In genomic region chr6:53268858-53269608, GRCh38 we compare ENCODE assay signal across 24 cellular contexts.
A peak's percentile ranks its signal among the peaks of the same experiment; 100 is the strongest.
DNase-seq lines count a peak whose midpoint lies in the region; ATAC-seq and TF ChIP-seq lines count a peak whose summit lies in the region.
"Had no signal": no experiment of that assay in that cellular context is flagged by ENCODE, and none has a peak within 500 bp of the region (broad histone marks: within the 10 kb centered on the region; RNA-seq: fewer than 3 reads in every experiment).

No MANE protein-coding gene starts in this region.

- no peak for TF ChIP-seq CTCF in activated B cell treated with CpG ODN at 0.5 μM for 24 hours (IDR thresholded peaks at IDR 0.05)
- TF ChIP-seq CTCF in endothelial cell (IDR thresholded peaks at IDR 0.05; ENCODE audit: unreplicated experiment), result no peak

- H3K27ac Mint-ChIP-seq in activated T-cell treated with anti-CD3 and anti-CD28 coated beads, Interleukin-2, amount 50 U/mL, for 72 hours, result no peak overlapping the region
- peak overlapping the region; percentile 66 for H3K27ac Mint-ChIP-seq in activated B cell treated with CpG ODN at 0.5 μM for 24 hours
- peak overlapping the region; percentile 18 for H3K27ac Mint-ChIP-seq in endothelial cell (ENCODE audit: unreplicated experiment)
- H3K27ac Mint-ChIP-seq in stimulated activated memory B cell treated with anti-CD40 and anti-IgM and Interleukin-4, amounts not matched to agents 10 μg/mL and 1 μg/mL and 100 μg/mL, for 72 hours, result peak overlapping the region; percentile 20
- H3K27ac Mint-ChIP-seq: HFFc6 had no signal

- no peak overlapping the region for H3K27ac ChIP-seq in right cardiac atrium (ENCODE audit: low read length)
- H3K27ac ChIP-seq: GM23248 had no signal

- ATAC-seq in activated T-cell treated with anti-CD3 and anti-CD28 coated beads, Interleukin-2, amount 50 U/mL, for 72 hours (replicated peaks in 1 of 2), result peak; percentile 44 to 72
- ATAC-seq in activated B cell treated with CpG ODN at 0.5 μM for 24 hours (ENCODE audit: low read depth) (no peak), HG03521 (IDR thresholded peaks at IDR 0.05; ENCODE audit: unreplicated experiment) (no peak), right cardiac atrium (no peak)
- ATAC-seq in stimulated activated memory B cell treated with anti-CD40 and anti-IgM and Interleukin-4, amounts not matched to agents 10 μg/mL and 1 μg/mL and 100 μg/mL, for 72 hours, result no peak
- ATAC-seq: K562, Panc1 had no signal

- POLR2A ChIA-PET in activated B cell treated with CpG ODN at 0.5 μM for 24 hours (lab: Charles Lee), result no interaction called here

- no peaks in the 10 kb centered on the region for H3K27me3 Mint-ChIP-seq in activated T-cell treated with anti-CD3 and anti-CD28 coated beads, Interleukin-2, amount 50 U/mL, for 72 hours (ENCODE audit: low read depth)
- no peaks in the 10 kb centered on the region for H3K27me3 Mint-ChIP-seq in activated B cell treated with CpG ODN at 0.5 μM for 24 hours
- peaks cover 2% of the 10 kb centered on the region for H3K27me3 Mint-ChIP-seq in endothelial cell (ENCODE audit: unreplicated experiment)
- H3K27me3 Mint-ChIP-seq in stimulated activated memory B cell treated with anti-CD40 and anti-IgM and Interleukin-4, amounts not matched to agents 10 μg/mL and 1 μg/mL and 100 μg/mL, for 72 hours, result no peaks in the 10 kb centered on the region

- H3K36me3 Mint-ChIP-seq in activated T-cell treated with anti-CD3 and anti-CD28 coated beads, Interleukin-2, amount 50 U/mL, for 72 hours (ENCODE audit: insufficient read depth in 2 of 2), result peaks cover 7 to 37% of the 10 kb centered on the region in 2 donors
- peaks cover 94% of the 10 kb centered on the region for H3K36me3 Mint-ChIP-seq in activated B cell treated with CpG ODN at 0.5 μM for 24 hours (ENCODE audit: low read depth)
- peaks cover 55% of the 10 kb centered on the region for H3K36me3 Mint-ChIP-seq in endothelial cell (ENCODE audit: low read depth, unreplicated experiment)
- peaks cover 82% of the 10 kb centered on the region for H3K36me3 Mint-ChIP-seq in stimulated activated memory B cell treated with anti-CD40 and anti-IgM and Interleukin-4, amounts not matched to agents 10 μg/mL and 1 μg/mL and 100 μg/mL, for 72 hours

- H3K4me3 ChIP-seq in right cardiac atrium (ENCODE audit: low read length), result no peak overlapping the region
- H3K4me3 ChIP-seq: GM23248, K562, MG63 had no signal

- no peaks in the 10 kb centered on the region for H3K9me3 ChIP-seq in right cardiac atrium (ENCODE audit: control insufficient read depth, low read length)
- H3K9me3 ChIP-seq: Caco-2, MG63 had no signal

- H3K4me3 Mint-ChIP-seq in activated T-cell treated with anti-CD3 and anti-CD28 coated beads, Interleukin-2, amount 50 U/mL, for 72 hours, result peak overlapping the region in 1 of 2 donors; percentile 24
- H3K4me3 Mint-ChIP-seq in activated B cell treated with CpG ODN at 0.5 μM for 24 hours (no peak overlapping the region), endothelial cell (ENCODE audit: unreplicated experiment) (no peak overlapping the region)
- no peak overlapping the region for H3K4me3 Mint-ChIP-seq in stimulated activated memory B cell treated with anti-CD40 and anti-IgM and Interleukin-4, amounts not matched to agents 10 μg/mL and 1 μg/mL and 100 μg/mL, for 72 hours
- H3K4me3 Mint-ChIP-seq: H9, HFFc6 had no signal

- intact Hi-C loops in activated B cell treated with CpG ODN at 0.5 μM for 24 hours (cut with micrococcal nuclease), result no loop called here
- intact Hi-C loops in right cardiac atrium (cut with DNase I), result no loop called here

- no peaks in the 10 kb centered on the region for H3K27me3 ChIP-seq in right cardiac atrium (ENCODE audit: control insufficient read depth, insufficient read depth)
- H3K27me3 ChIP-seq: MG63 had no signal

- 92% methylated on average over 6 of the region's 6 CpGs for WGBS in right cardiac atrium

- DNase-seq in activated T-cell treated with anti-CD3 and anti-CD28 coated beads, Interleukin-2, amount 50 U/mL, for 72 hours, result no peak
- DNase-seq in activated T-cell treated with anti-CD3 and anti-CD28 coated beads, Interleukin-2, amount 50 U/mL, for 1 hour, result no peak
- no peak for DNase-seq in activated B cell treated with CpG ODN at 0.5 μM for 24 hours
- no peak for DNase-seq in endothelial cell (ENCODE audit: low spot score)
- no peak for DNase-seq in NCI-H1092 (lab: John Stamatoyannopoulos, UW)
- no peak for DNase-seq in right cardiac atrium
- DNase-seq: Caco-2, DMS 273 treated with DMSO at 0.1 percent for 48 hours, DND-41, GM23248, H9, HFFc6, MG63, NCI-H1048, NCI-H146, NCI-H2029, NCI-H345, NCI-H524 treated with DMSO at 0.1 percent for 48 hours, NCI-H82, SIG-M5 had no signal

- H3K4me1 ChIP-seq in right cardiac atrium (ENCODE audit: control insufficient read depth, insufficient read depth, low read length), result peaks cover 2% of the 10 kb centered on the region
- H3K4me1 ChIP-seq: Caco-2 had no signal

- peaks cover 16% of the 10 kb centered on the region for H3K4me1 Mint-ChIP-seq in activated T-cell treated with anti-CD3 and anti-CD28 coated beads, Interleukin-2, amount 50 U/mL, for 72 hours (ENCODE audit: low read depth)
- peaks cover 50% of the 10 kb centered on the region for H3K4me1 Mint-ChIP-seq in activated B cell treated with CpG ODN at 0.5 μM for 24 hours
- peaks cover 31% of the 10 kb centered on the region for H3K4me1 Mint-ChIP-seq in endothelial cell (ENCODE audit: unreplicated experiment)
- H3K4me1 Mint-ChIP-seq in stimulated activated memory B cell treated with anti-CD40 and anti-IgM and Interleukin-4, amounts not matched to agents 10 μg/mL and 1 μg/mL and 100 μg/mL, for 72 hours, result peaks cover 56% of the 10 kb centered on the region
- H3K4me1 Mint-ChIP-seq: H9 had no signal

- CTCF ChIA-PET in activated B cell treated with CpG ODN at 0.5 μM for 24 hours (lab: Charles Lee), result no interaction called here

- no peaks in the 10 kb centered on the region for H3K9me3 Mint-ChIP-seq in activated T-cell treated with anti-CD3 and anti-CD28 coated beads, Interleukin-2, amount 50 U/mL, for 72 hours
- no peaks in the 10 kb centered on the region for H3K9me3 Mint-ChIP-seq in activated B cell treated with CpG ODN at 0.5 μM for 24 hours
- no peaks in the 10 kb centered on the region for H3K9me3 Mint-ChIP-seq in endothelial cell (ENCODE audit: unreplicated experiment)
- no peaks in the 10 kb centered on the region for H3K9me3 Mint-ChIP-seq in stimulated activated memory B cell treated with anti-CD40 and anti-IgM and Interleukin-4, amounts not matched to agents 10 μg/mL and 1 μg/mL and 100 μg/mL, for 72 hours
- H3K9me3 Mint-ChIP-seq: H9, HFFc6 had no signal

Comparison
In these comparisons a context has a peak if more than half of its experiments do, and no peak if none do; other contexts are left out.
1. ATAC-seq: peak in activated T-cell treated with anti-CD3 and anti-CD28 coated beads, Interleukin-2, amount 50 U/mL, for 72 hours (2 of 2); none in activated B cell treated with CpG ODN at 0.5 μM for 24 hours (single experiment), stimulated activated memory B cell treated with anti-CD40 and anti-IgM and Interleukin-4, amounts not matched to agents 10 μg/mL and 1 μg/mL and 100 μg/mL, for 72 hours (single experiment), HG03521 (single experiment) and right cardiac atrium (0 of 2).